9 cellular contexts compared by ENCODE assay signal in genomic region chr4:151942971-151943370, GRCh38.
"Had no signal": no experiment of that assay in that cellular context is flagged by ENCODE, and none has a peak within 500 bp of the region (broad histone marks: within the 10 kb centered on the region; RNA-seq: fewer than 3 reads in every experiment).

No MANE protein-coding gene starts in this region.

- DNase-seq: H9, HCEC 1CT, IMR-90, KG1 had no signal

- ATAC-seq: GM23338, K562 had no signal

- H3K4me3 ChIP-seq: GM23338, K562 had no signal

- FAIRE-seq: H1, H54, HTR-8/SVneo, K562 had no signal
